8 cellular contexts compared by ENCODE assay signal in genomic region chr11:60334005-60334620, GRCh38. TPM values are rescaled to one million over a fixed set of nuclear protein-coding genes. Genes with fewer than 3 reads are reported as not detected.
DNase-seq lines count a peak whose midpoint lies in the region; ATAC-seq and TF ChIP-seq lines count a peak whose summit lies in the region.

No MANE protein-coding gene starts in this region.

- H3K27ac Mint-ChIP-seq in activated CD4-positive, alpha-beta memory T cell treated with anti-CD3 and anti-CD28 coated beads, Interleukin-2, amount 10 ng/mL, durations not matched to agents 7 days and 5 days: no peak overlapping the region
- no peak overlapping the region for H3K27ac Mint-ChIP-seq in endodermal cell
- H3K27ac Mint-ChIP-seq in naive B cell: no peak overlapping the region
- no peak overlapping the region for H3K27ac Mint-ChIP-seq in stimulated activated naive CD8-positive, alpha-beta T cell treated with anti-CD3 and anti-CD28 coated beads, Interleukin-15, amount 100 ng/mL, for 72 hours

- TF ChIP-seq CTCF in endodermal cell (conservative IDR thresholded peaks at IDR 0.05): peak; percentile 84

- H3K4me1 Mint-ChIP-seq in activated CD4-positive, alpha-beta memory T cell treated with anti-CD3 and anti-CD28 coated beads, Interleukin-2, amount 10 ng/mL, durations not matched to agents 7 days and 5 days: peaks cover 4% of the 10 kb centered on the region
- H3K4me1 Mint-ChIP-seq in endodermal cell: no peaks in the 10 kb centered on the region
- H3K4me1 Mint-ChIP-seq in naive B cell: peaks cover 9 to 15% (median 13%) of the 10 kb centered on the region in 3 donors
- no peaks in the 10 kb centered on the region for H3K4me1 Mint-ChIP-seq in stimulated activated naive CD8-positive, alpha-beta T cell treated with anti-CD3 and anti-CD28 coated beads, Interleukin-15, amount 100 ng/mL, for 72 hours

- H3K9me3 ChIP-seq in endodermal cell (ENCODE audit: control insufficient read depth, low read length): no peaks in the 10 kb centered on the region

- H3K4me3 Mint-ChIP-seq in activated CD4-positive, alpha-beta memory T cell treated with anti-CD3 and anti-CD28 coated beads, Interleukin-2, amount 10 ng/mL, durations not matched to agents 7 days and 5 days: no peak overlapping the region
- H3K4me3 Mint-ChIP-seq in endodermal cell: no peak overlapping the region
- H3K4me3 Mint-ChIP-seq in naive B cell: no peak overlapping the region
- no peak overlapping the region for H3K4me3 Mint-ChIP-seq in stimulated activated naive CD8-positive, alpha-beta T cell treated with anti-CD3 and anti-CD28 coated beads, Interleukin-15, amount 100 ng/mL, for 72 hours

- peak; percentile 52 for DNase-seq in G401 (ENCODE audit: low spot score)
- peak; percentile 53 for DNase-seq in NCI-H748 treated with DMSO at 0.1 percent for 48 hours (lab: John Stamatoyannopoulos, UW)
- peak; percentile 62 for DNase-seq in activated CD4-positive, alpha-beta memory T cell treated with anti-CD3 and anti-CD28 coated beads, Interleukin-2, amount 10 ng/mL, durations not matched to agents 7 days and 5 days
- DNase-seq in endodermal cell: peak; percentile 95
- DNase-seq in naive B cell: peak; percentile 73
- DNase-seq in stimulated activated naive CD8-positive, alpha-beta T cell treated with anti-CD3 and anti-CD28 coated beads, Interleukin-15, amount 100 ng/mL, for 72 hours: peak; percentile 64 to 69

- 18 to 60% methylated on average over 1 to 2 of the region's 2 CpGs for WGBS in endodermal cell (ENCODE audit: insufficient coverage in 1 of 2, insufficient read length in 1 of 2), 2 experiments

- POLR2A ChIA-PET in activated CD4-positive, alpha-beta memory T cell treated with anti-CD3 and anti-CD28 coated beads, Interleukin-2, amount 10 ng/mL, durations not matched to agents 7 days and 5 days (lab: Charles Lee): no interaction called here

- no peaks in the 10 kb centered on the region for H3K4me1 ChIP-seq in endodermal cell (ENCODE audit: control insufficient read depth, insufficient read depth, low read length)

- in situ Hi-C loops in G401 (cut with HindIII; ENCODE audit: low sequenced_read_pairs): no loop called here

- H3K27ac ChIP-seq in endodermal cell (ENCODE audit: low read depth, low read length): no peak overlapping the region

- H3K9me3 Mint-ChIP-seq in activated CD4-positive, alpha-beta memory T cell treated with anti-CD3 and anti-CD28 coated beads, Interleukin-2, amount 10 ng/mL, durations not matched to agents 7 days and 5 days: no peaks in the 10 kb centered on the region
- H3K9me3 Mint-ChIP-seq in endodermal cell (peaks cover 12% of the 10 kb centered on the region), naive B cell (peaks cover 0 to 12% (median 4%) of the 10 kb centered on the region in 7 donors)
- H3K9me3 Mint-ChIP-seq in stimulated activated naive CD8-positive, alpha-beta T cell treated with anti-CD3 and anti-CD28 coated beads, Interleukin-15, amount 100 ng/mL, for 72 hours: no peaks in the 10 kb centered on the region

- H3K27me3 ChIP-seq in endodermal cell (ENCODE audit: control insufficient read depth, insufficient read depth, low read length, poor library complexity, severe bottlenecking): no peaks in the 10 kb centered on the region

- peak; percentile 51 for ATAC-seq in HG02642 (IDR thresholded peaks at IDR 0.05; ENCODE audit: poor library complexity, unreplicated experiment)
- ATAC-seq in naive B cell (ENCODE audit: low read depth in 2 of 2): peak; percentile 75 to 83
- ATAC-seq in stimulated activated naive CD8-positive, alpha-beta T cell treated with anti-CD3 and anti-CD28 coated beads, Interleukin-15, amount 100 ng/mL, for 72 hours: peak; percentile 69
- no peak for ATAC-seq in HG03457 (IDR thresholded peaks at IDR 0.05; ENCODE audit: unreplicated experiment)

- no peaks in the 10 kb centered on the region for H3K36me3 ChIP-seq in endodermal cell (ENCODE audit: control insufficient read depth, insufficient read depth, low read length)

- CTCF ChIA-PET in activated CD4-positive, alpha-beta memory T cell treated with anti-CD3 and anti-CD28 coated beads, Interleukin-2, amount 10 ng/mL, durations not matched to agents 7 days and 5 days (lab: Charles Lee): interaction anchor here (0.7 to 1.9 kb wide), 7 partner anchors 10 to 283 kb away, joined by 3 to 6 read pairs (median 3); partner anchors contain the start of gene MS4A7

- H3K36me3 Mint-ChIP-seq in activated CD4-positive, alpha-beta memory T cell treated with anti-CD3 and anti-CD28 coated beads, Interleukin-2, amount 10 ng/mL, durations not matched to agents 7 days and 5 days (ENCODE audit: low read depth): no peaks in the 10 kb centered on the region
- no peaks in the 10 kb centered on the region for H3K36me3 Mint-ChIP-seq in endodermal cell (ENCODE audit: low read depth)
- no peaks in the 10 kb centered on the region for H3K36me3 Mint-ChIP-seq in naive B cell

- no peak overlapping the region for H3K4me3 ChIP-seq in endodermal cell (ENCODE audit: low read length)

- H3K27me3 Mint-ChIP-seq in activated CD4-positive, alpha-beta memory T cell treated with anti-CD3 and anti-CD28 coated beads, Interleukin-2, amount 10 ng/mL, durations not matched to agents 7 days and 5 days: peaks cover 21% of the 10 kb centered on the region
- H3K27me3 Mint-ChIP-seq in endodermal cell (ENCODE audit: insufficient read depth) (no peaks in the 10 kb centered on the region), naive B cell (no peaks in the 10 kb centered on the region)
- H3K27me3 Mint-ChIP-seq in stimulated activated naive CD8-positive, alpha-beta T cell treated with anti-CD3 and anti-CD28 coated beads, Interleukin-15, amount 100 ng/mL, for 72 hours: peaks cover 27% of the 10 kb centered on the region

- H3K9ac ChIP-seq in endodermal cell (ENCODE audit: extremely low read depth, low read length, poor library complexity, severe bottlenecking): no peak overlapping the region

RNA-seq across cellular contexts. Expression of gene MS4A6E, which starts 7.1 kb away (rescaled TPM):
- not detected in 2 replicates for total RNA-seq in G401 (2014; rRNA removed; shearing (Covaris generic))
- total RNA-seq in activated CD4-positive, alpha-beta memory T cell treated with anti-CD3 and anti-CD28 coated beads, Interleukin-2, amount 10 ng/mL, durations not matched to agents 7 days and 5 days: not detected
- not detected for total RNA-seq in endodermal cell
- polyA plus RNA-seq in endodermal cell (2013, experiment 1 of 2): not detected
- polyA plus RNA-seq in endodermal cell (2013, experiment 2 of 2): not detected
- not detected for polyA plus RNA-seq in naive B cell (ENCODE audit: low read depth in 6 of 6)

RNA-seq across cellular contexts. Expression of gene MS4A7, which starts 44.2 kb away (rescaled TPM):
- total RNA-seq in G401 (2014; rRNA removed; shearing (Covaris generic)): not detected in 2 replicates
- total RNA-seq in activated CD4-positive, alpha-beta memory T cell treated with anti-CD3 and anti-CD28 coated beads, Interleukin-2, amount 10 ng/mL, durations not matched to agents 7 days and 5 days: not detected
- total RNA-seq in endodermal cell: not detected
- polyA plus RNA-seq in endodermal cell (2013, experiment 1 of 2): not detected
- polyA plus RNA-seq in endodermal cell (2013, experiment 2 of 2): not detected
- polyA plus RNA-seq in naive B cell (ENCODE audit: low read depth in 6 of 6): 10 to 100 TPM; 24.5 to 47.8 (median 30.0) TPM

RNA-seq across cellular contexts. Expression of gene MS4A4A, which starts 53.6 kb away (rescaled TPM):
- not detected in 2 replicates for total RNA-seq in G401 (2014; rRNA removed; shearing (Covaris generic))
- not detected for total RNA-seq in activated CD4-positive, alpha-beta memory T cell treated with anti-CD3 and anti-CD28 coated beads, Interleukin-2, amount 10 ng/mL, durations not matched to agents 7 days and 5 days
- total RNA-seq in endodermal cell: not detected
- not detected for polyA plus RNA-seq in endodermal cell (2013, experiment 1 of 2)
- polyA plus RNA-seq in endodermal cell (2013, experiment 2 of 2): not detected
- polyA plus RNA-seq in naive B cell (ENCODE audit: low read depth in 6 of 6): under 1 TPM in 2 of 6 donors, not detected in 4; 0.16 to 0.34 TPM
